In genomic region chr2:871926-872680, GRCh38 we compare ENCODE assay signal across 19 cellular contexts.
DNase-seq lines count a peak whose midpoint lies in the region; ATAC-seq and TF ChIP-seq lines count a peak whose summit lies in the region.
"Had no signal": no experiment of that assay in that cellular context is flagged by ENCODE, and none has a peak within 500 bp of the region (broad histone marks: within the 10 kb centered on the region; RNA-seq: fewer than 3 reads in every experiment).

No MANE protein-coding gene starts in this region.

- peaks cover 0 to 8% (median 5%) of the 10 kb centered on the region in 3 donors for H3K27me3 ChIP-seq in psoas muscle (ENCODE audit: insufficient read depth in 3 of 3, low read length in 2 of 3)
- H3K27me3 ChIP-seq: SJSA1 had no signal

- H3K4me3 Mint-ChIP-seq in stimulated activated naive CD8-positive, alpha-beta T cell treated with anti-CD3 and anti-CD28 coated beads, Interleukin-15, Interleukin-2, amounts not matched to agents 100 ng/mL and 50 ng/mL, for 24 hours: no peak overlapping the region
- H3K4me3 Mint-ChIP-seq: CD8-positive, alpha-beta T cell had no signal

- H3K4me3 ChIP-seq in coronary artery: no peak overlapping the region
- no peak overlapping the region for H3K4me3 ChIP-seq in psoas muscle
- H3K4me3 ChIP-seq: SJSA1 had no signal

- no peak for ATAC-seq in stimulated activated naive CD8-positive, alpha-beta T cell treated with anti-CD3 and anti-CD28 coated beads, Interleukin-15, Interleukin-2, amounts not matched to agents 100 U/mL and 50 U/mL, for 24 hours
- ATAC-seq in sciatic nerve: peak; percentile 7
- no peak for ATAC-seq in psoas muscle
- ATAC-seq: CD8-positive, alpha-beta T cell had no signal

- intact Hi-C loops in sciatic nerve (cut with DNase I): no loop called here
- intact Hi-C loops in psoas muscle (cut with DNase I): no loop called here

- TF ChIP-seq CTCF in coronary artery (IDR thresholded peaks at IDR 0.05) (no peak), psoas muscle (IDR thresholded peaks at IDR 0.05) (no peak)

- H3K9me3 Mint-ChIP-seq in stimulated activated naive CD8-positive, alpha-beta T cell treated with anti-CD3 and anti-CD28 coated beads, Interleukin-15, Interleukin-2, amounts not matched to agents 100 ng/mL and 50 ng/mL, for 24 hours: no peaks in the 10 kb centered on the region
- H3K9me3 Mint-ChIP-seq: CD8-positive, alpha-beta T cell had no signal

- no peak overlapping the region for H3K27ac ChIP-seq in coronary artery
- H3K27ac ChIP-seq in psoas muscle: no peak overlapping the region
- H3K27ac ChIP-seq: SJSA1 had no signal

- H3K4me1 ChIP-seq in psoas muscle: no peaks in the 10 kb centered on the region

- DNase-seq in stimulated activated naive CD8-positive, alpha-beta T cell treated with anti-CD3 and anti-CD28 coated beads, Interleukin-15, Interleukin-2, amounts not matched to agents 100 U/mL and 50 U/mL, for 24 hours: no peak
- DNase-seq in coronary artery (ENCODE audit: low spot score): peak; percentile 46
- peak; percentile 55 for DNase-seq in sciatic nerve (ENCODE audit: low spot score)
- DNase-seq in SW480 (ENCODE audit: low spot score): no peak
- no peak for DNase-seq in activated T-cell treated with anti-CD3 and anti-CD28 coated beads, Interleukin-2, amount 50 U/mL, for 1 hour
- DNase-seq in psoas muscle: no peak
- DNase-seq: C1 segment of cervical spinal cord; CD8-positive, alpha-beta T cell; GF-D8; GOT3; Karpas-422; MV-4-11; NCI-H1105 treated with DMSO at 0.1 percent for 48 hours; NCI-H2029 treated with DMSO at 0.1 percent for 48 hours; NCI-H226; NCI-H82; OCI-M1 had no signal

- peaks cover 19% of the 10 kb centered on the region for H3K27me3 Mint-ChIP-seq in stimulated activated naive CD8-positive, alpha-beta T cell treated with anti-CD3 and anti-CD28 coated beads, Interleukin-15, Interleukin-2, amounts not matched to agents 100 ng/mL and 50 ng/mL, for 24 hours

- peak overlapping the region; percentile 40 for H3K27ac Mint-ChIP-seq in stimulated activated naive CD8-positive, alpha-beta T cell treated with anti-CD3 and anti-CD28 coated beads, Interleukin-15, Interleukin-2, amounts not matched to agents 100 ng/mL and 50 ng/mL, for 24 hours
- H3K27ac Mint-ChIP-seq: CD8-positive, alpha-beta T cell had no signal

- no peaks in the 10 kb centered on the region for H3K4me1 Mint-ChIP-seq in stimulated activated naive CD8-positive, alpha-beta T cell treated with anti-CD3 and anti-CD28 coated beads, Interleukin-15, Interleukin-2, amounts not matched to agents 100 ng/mL and 50 ng/mL, for 24 hours (ENCODE audit: low read depth)

- H3K9me3 ChIP-seq in psoas muscle: no peaks in the 10 kb centered on the region
- H3K9me3 ChIP-seq: SJSA1 had no signal

- 51 to 63% (median 53%) methylated on average over 19 of the region's 19 CpGs for WGBS in psoas muscle, 3 donors

- H3K36me3 Mint-ChIP-seq in stimulated activated naive CD8-positive, alpha-beta T cell treated with anti-CD3 and anti-CD28 coated beads, Interleukin-15, Interleukin-2, amounts not matched to agents 100 ng/mL and 50 ng/mL, for 24 hours (ENCODE audit: low read depth): no peaks in the 10 kb centered on the region
- H3K36me3 Mint-ChIP-seq: CD8-positive, alpha-beta T cell had no signal

- no peaks in the 10 kb centered on the region for H3K36me3 ChIP-seq in psoas muscle (ENCODE audit: insufficient read depth in 1 of 2, low read depth in 1 of 2)
- H3K36me3 ChIP-seq: SJSA1 had no signal

Comparison
In these comparisons a context has a peak if more than half of its experiments do, and no peak if none do; other contexts are left out.
1. DNase-seq: peak in coronary artery (single experiment) and sciatic nerve (single experiment); none in stimulated activated naive CD8-positive, alpha-beta T cell treated with anti-CD3 and anti-CD28 coated beads, Interleukin-15, Interleukin-2, amounts not matched to agents 100 U/mL and 50 U/mL, for 24 hours (single experiment), SW480 (single experiment), activated T-cell treated with anti-CD3 and anti-CD28 coated beads, Interleukin-2, amount 50 U/mL, for 1 hour (single experiment) and psoas muscle (0 of 2).